8 cellular contexts compared by ENCODE assay signal in genomic region chr7:75534727-75535307, GRCh38. TPM values are rescaled to one million over a fixed set of nuclear protein-coding genes. Genes with fewer than 3 reads are reported as not detected.
DNase-seq lines count a peak whose midpoint lies in the region; ATAC-seq and TF ChIP-seq lines count a peak whose summit lies in the region.

No MANE protein-coding gene starts in this region.

- H3K79me2 ChIP-seq in GM23338 (replicated peaks; ENCODE audit: insufficient read depth): no peaks in the 10 kb centered on the region

- TF ChIP-seq POLR2A in erythroblast (IDR thresholded peaks at IDR 0.05; ENCODE audit: low read length): no peak

- H3K36me3 Mint-ChIP-seq in memory B cell (peaks cover 3% of the 10 kb centered on the region), GM23338 (ENCODE audit: low read depth) (peaks cover 58% of the 10 kb centered on the region)

- H3F3A ChIP-seq in GM23338 (replicated peaks; ENCODE audit: low read depth): 0 out of 2 replicates have a peak, but pooled peaks cover 2% of the 10 kb centered on the region

- no peak overlapping the region for H3K4me2 ChIP-seq in GM23338

- no peaks in the 10 kb centered on the region for H3K27me3 ChIP-seq in GM23338 (ENCODE audit: insufficient read depth)

- H3K27ac Mint-ChIP-seq in memory B cell: peak overlapping the region; percentile 63
- no peak overlapping the region for H3K27ac Mint-ChIP-seq in GM23338

- no peaks in the 10 kb centered on the region for H3K9me3 Mint-ChIP-seq in memory B cell
- no peaks in the 10 kb centered on the region for H3K9me3 Mint-ChIP-seq in GM23338

- DNase-seq in GM10266 (ENCODE audit: extremely low spot score) (peak; percentile 74), RWPE1 (ENCODE audit: low spot score) (no peak), memory B cell (ENCODE audit: low spot score in 2 of 2) (no peak), erythroblast (lab: John Stamatoyannopoulos, UW) (no peak), SHP77 (lab: John Stamatoyannopoulos, UW) (no peak), GM23338 (ENCODE audit: low spot score) (no peak), sciatic nerve (ENCODE audit: low spot score) (no peak)

- intact Hi-C loops in sciatic nerve (cut with DNase I): no loop called here

- no peaks in the 10 kb centered on the region for H3K27me3 Mint-ChIP-seq in memory B cell
- H3K27me3 Mint-ChIP-seq in GM23338 (ENCODE audit: insufficient read depth, low read depth, poor library complexity): peaks cover 13% of the 10 kb centered on the region

- CTCF ChIA-PET in HEK293 (lab: Yijun Ruan, JAX) (interaction anchor here (0.7 kb wide), 1 partner anchor 113 kb away, joined by 3 read pairs; no protein-coding TSS in a partner anchor), RWPE1 (lab: Yijun Ruan, JAX) (no interaction called here)

- H3K36me3 ChIP-seq in HEK293 (ENCODE audit: control insufficient read depth in 2 of 2, insufficient read depth in 1 of 2, low read length in 2 of 2) (peaks cover 0 to 28% of the 10 kb centered on the region in 2 experiments; a peak in 1 of 3 replicates), GM23338 (ENCODE audit: insufficient read depth) (peaks cover 36% of the 10 kb centered on the region)

- POLR2A ChIA-PET in HEK293 (lab: Yijun Ruan, JAX): no interaction called here
- POLR2A ChIA-PET in RWPE1 (lab: Yijun Ruan, JAX; ENCODE audit: low non-redundant PET): no interaction called here

- peaks cover 3% of the 10 kb centered on the region; the same call in 1 of the 2 replicates for H3K4me1 ChIP-seq in HEK293 (ENCODE audit: control insufficient read depth, insufficient read depth, low read length)
- H3K4me1 ChIP-seq in GM23338 (ENCODE audit: insufficient read depth): no peaks in the 10 kb centered on the region

- H3K4me3 Mint-ChIP-seq in memory B cell (peak overlapping the region; percentile 33), GM23338 (no peak overlapping the region)

- peaks cover 4% of the 10 kb centered on the region; the same call in 1 of the 2 replicates for H4K20me1 ChIP-seq in GM23338 (replicated peaks; ENCODE audit: insufficient read depth)

- H3K27ac ChIP-seq in HEK293 (ENCODE audit: extremely low read depth, low read depth, low read length) (no peak overlapping the region), RWPE1 (peak overlapping the region; percentile 14; the same call in 1 of the 2 replicates), GM23338 (ENCODE audit: low read depth) (no peak overlapping the region)

- no peak overlapping the region for H2AFZ ChIP-seq in GM23338

- H3K4me3 ChIP-seq in HEK293 (ENCODE audit: low read depth, low read length): no peak overlapping the region
- H3K4me3 ChIP-seq in GM23338: no peak overlapping the region

- H3K4me1 Mint-ChIP-seq in memory B cell: peaks cover 4% of the 10 kb centered on the region
- H3K4me1 Mint-ChIP-seq in GM23338: peaks cover 4% of the 10 kb centered on the region; the same call in 1 of the 3 replicates

- peak; percentile 86 for ATAC-seq in memory B cell (ENCODE audit: low read depth)
- no peak for ATAC-seq in GM23338
- no peak for ATAC-seq in sciatic nerve

- no peaks in the 10 kb centered on the region for H3K9me2 ChIP-seq in GM23338 (ENCODE audit: insufficient read depth)

- no peaks in the 10 kb centered on the region for H3K9me3 ChIP-seq in HEK293 (ENCODE audit: control insufficient read depth, insufficient read depth, low read depth, low read length)

- TF ChIP-seq CTCF in GM10266 (IDR thresholded peaks at IDR 0.05; ENCODE audit: control insufficient read depth, insufficient read depth, low read depth, missing control alignments) (no peak), HEK293 (tag by site-specific recombination; IDR thresholded peaks at IDR 0.05) (no peak), RWPE1 (conservative IDR thresholded peaks at IDR 0.05; ENCODE audit: low read depth) (no peak), GM23338 (conservative IDR thresholded peaks at IDR 0.05; ENCODE audit: low read depth in 2 of 2) (no peak)

TF ChIP-seq in HEK293, 187 proteins besides CTCF, POLR2A, EP300 and RAD21 (continues in another document):
- TF ChIP-seq OSR2 (tag by site-specific recombination; IDR thresholded peaks at IDR 0.05) (peak; percentile 88), ZNF610 (tag by site-specific recombination; IDR thresholded peaks at IDR 0.05; ENCODE audit: borderline replicate concordance) (no peak), ZBTB17 (tag by site-specific recombination; IDR thresholded peaks at IDR 0.05) (no peak), ZEB2 (tag by site-specific recombination; IDR thresholded peaks at IDR 0.05) (peak; percentile 39; the same call in 1 of the 2 replicates), ZBTB21 (tag by site-specific recombination; IDR thresholded peaks at IDR 0.05) (no peak), ZNF473 (tag by site-specific recombination; IDR thresholded peaks at IDR 0.05) (no peak), IKZF3 (tag by site-specific recombination; IDR thresholded peaks at IDR 0.05) (no peak), ZNF837 (tag by site-specific recombination; IDR thresholded peaks at IDR 0.05) (no peak), YY1 (tag by site-specific recombination; IDR thresholded peaks at IDR 0.05) (no peak), ZNF302 (tag by site-specific recombination; IDR thresholded peaks at IDR 0.05; ENCODE audit: low read depth) (no peak), ZNF629 (tag by site-specific recombination; IDR thresholded peaks at IDR 0.05) (peak; percentile 47; the same call in 1 of the 2 replicates), EGR2 (tag by site-specific recombination; IDR thresholded peaks at IDR 0.05; ENCODE audit: low read depth) (no peak), ZNF398 (tag by site-specific recombination; IDR thresholded peaks at IDR 0.05) (no peak), ZXDB (tag by site-specific recombination; IDR thresholded peaks at IDR 0.05) (no peak), KLF9 (tag by site-specific recombination; IDR thresholded peaks at IDR 0.05; ENCODE audit: low read depth) (no peak), ZNF658 (tag by site-specific recombination; IDR thresholded peaks at IDR 0.05) (no peak), ZNF677 (tag by site-specific recombination; IDR thresholded peaks at IDR 0.05) (no peak)

TF ChIP-seq in GM23338, 12 proteins besides CTCF, POLR2A, EP300 and RAD21:
- TF ChIP-seq ETS1 (IDR thresholded peaks at IDR 0.05) (no peak), ZNF331 (CRISPR knock-in tag; IDR thresholded peaks at IDR 0.05; ENCODE audit: low read depth) (no peak), REST (IDR thresholded peaks at IDR 0.05; ENCODE audit: unreplicated experiment) (no peak)

RNA-seq across cellular contexts. Expression of gene SPDYE5, which starts 42.7 kb away (rescaled TPM):
- total RNA-seq in GM23338 (2014; rRNA removed; shearing (Covaris generic)): not detected in 2 replicates
- 1.2 and 1.8 TPM in 2 replicates for polyA plus RNA-seq in GM23338 (2016; fragmentation: Nextera tagmentation; extraction: Ambion mirVana)
- total RNA-seq in sciatic nerve: not detected

RNA-seq across cellular contexts. Expression of gene POM121C, which starts 48.7 kb away (rescaled TPM):
- total RNA-seq in GM23338 (2014; rRNA removed; shearing (Covaris generic)): 36.9 and 44.0 TPM in 2 replicates
- polyA plus RNA-seq in GM23338 (2016; fragmentation: Nextera tagmentation; extraction: Ambion mirVana): 40.8 and 41.5 TPM in 2 replicates
- 44.0 TPM for total RNA-seq in sciatic nerve
